8 cellular contexts compared by ENCODE assay signal in the genomic region with DNA sequence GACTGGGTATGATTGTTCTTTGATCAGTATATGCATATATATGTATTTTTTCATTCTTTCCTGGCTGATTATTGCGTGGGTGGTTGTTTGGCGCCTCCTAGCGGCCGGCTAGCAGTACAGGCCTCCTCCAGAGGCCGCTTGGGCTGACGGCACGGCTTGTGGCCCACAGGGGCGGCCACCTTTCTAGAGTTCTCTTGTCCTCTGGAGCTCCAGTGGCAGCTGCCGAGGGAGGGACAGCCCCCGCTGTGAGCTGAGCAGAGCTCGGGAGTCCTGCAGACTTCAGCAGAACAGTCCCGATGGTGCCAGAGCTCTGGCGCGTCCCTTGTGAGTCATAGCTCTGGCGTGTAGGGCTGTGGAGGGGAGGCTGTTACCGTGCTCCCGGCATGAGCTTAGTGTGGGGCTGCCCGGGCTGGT. TPM values are rescaled to one million over a fixed set of nuclear protein-coding genes. Genes with fewer than 3 reads are reported as not detected.
DNase-seq lines count a peak whose midpoint lies in the region; ATAC-seq and TF ChIP-seq lines count a peak whose summit lies in the region.

No MANE protein-coding gene starts in this region.

- H3K27me3 Mint-ChIP-seq in CD4-positive, CD25-positive, alpha-beta regulatory T cell: no peaks in the 10 kb centered on the region
- H3K27me3 Mint-ChIP-seq in activated CD8-positive, alpha-beta T cell treated with anti-CD3 and anti-CD28 coated beads, Interleukin-2, amount 10 ng/mL, durations not matched to agents 7 days and 5 days (ENCODE audit: low read depth): no peaks in the 10 kb centered on the region

- no CpG with 5 or more reads among the region's 18 CpGs for WGBS in neuronal stem cell (ENCODE audit: extremely low coverage in 2 of 2, insufficient read length in 2 of 2, insufficient replicate concordance in 1 of 2), 2 donors
- WGBS in suprapubic skin: 51% methylated on average over 13 of the region's 18 CpGs

- H4K8ac ChIP-seq in neuronal stem cell (ENCODE audit: low read depth, low read length): no peak overlapping the region

- TF ChIP-seq CTCF in epithelial cell of proximal tubule (conservative IDR thresholded peaks at IDR 0.05; ENCODE audit: low read depth, low read length): peak; percentile 33
- TF ChIP-seq CTCF in suprapubic skin (IDR thresholded peaks at IDR 0.05): peak; percentile 21 to 50

- H2BK12ac ChIP-seq in neuronal stem cell (ENCODE audit: low read length): no peak overlapping the region

- peak overlapping the region in 1 of 3 donors; percentile 51 for H3K27ac Mint-ChIP-seq in CD4-positive, CD25-positive, alpha-beta regulatory T cell
- no peak overlapping the region for H3K27ac Mint-ChIP-seq in activated CD8-positive, alpha-beta T cell treated with anti-CD3 and anti-CD28 coated beads, Interleukin-2, amount 10 ng/mL, durations not matched to agents 7 days and 5 days

- no peaks in the 10 kb centered on the region for H3K4me1 ChIP-seq in CD4-positive, CD25-positive, alpha-beta regulatory T cell (ENCODE audit: control insufficient read depth, insufficient read depth, low read length, poor library complexity, severe bottlenecking)
- H3K4me1 ChIP-seq in neuronal stem cell (ENCODE audit: control insufficient read depth in 2 of 2, insufficient read depth in 1 of 2, low read depth in 1 of 2, low read length in 2 of 2): no peaks in the 10 kb centered on the region
- H3K4me1 ChIP-seq in suprapubic skin: no peaks in the 10 kb centered on the region

- POLR2A ChIA-PET in activated CD8-positive, alpha-beta T cell treated with anti-CD3 and anti-CD28 coated beads, Interleukin-2, amount 10 ng/mL, durations not matched to agents 7 days and 5 days (lab: Charles Lee): interaction anchor here (0.9 kb wide), 1 partner anchor 295 kb away, joined by 3 read pairs; no protein-coding TSS in a partner anchor

- no peaks in the 10 kb centered on the region for H3K36me3 ChIP-seq in CD4-positive, CD25-positive, alpha-beta regulatory T cell (ENCODE audit: control insufficient read depth, insufficient read depth, low read length)
- H3K36me3 ChIP-seq in neuronal stem cell (replicated peaks in 1 of 2; ENCODE audit: control insufficient read depth in 2 of 2, insufficient read depth in 2 of 2, low read length in 2 of 2) (peaks cover 0 to 3% of the 10 kb centered on the region in 2 donors), suprapubic skin (no peaks in the 10 kb centered on the region)

- no peak overlapping the region for H3K9ac ChIP-seq in neuronal stem cell (ENCODE audit: low read depth, low read length, poor library complexity)

- no peak overlapping the region for H3K18ac ChIP-seq in neuronal stem cell (ENCODE audit: low read length)

- H2BK15ac ChIP-seq in neuronal stem cell (ENCODE audit: low read length): no peak overlapping the region

- peak; percentile 38 to 73 (median 58) for DNase-seq in CD4-positive, CD25-positive, alpha-beta regulatory T cell
- DNase-seq in NCI-H1048 (lab: John Stamatoyannopoulos, UW) (peak; percentile 26), epithelial cell of proximal tubule (ENCODE audit: low read depth) (no peak), neuronal stem cell (ENCODE audit: low spot score) (no peak), suprapubic skin (ENCODE audit: low spot score in 2 of 2) (no peak)
- peak; percentile 68 for DNase-seq in activated CD8-positive, alpha-beta T cell treated with anti-CD3 and anti-CD28 coated beads, Interleukin-2, amount 10 ng/mL, durations not matched to agents 7 days and 5 days

- no peak overlapping the region for H3K27ac ChIP-seq in CD4-positive, CD25-positive, alpha-beta regulatory T cell (ENCODE audit: insufficient read depth, low read length, poor library complexity, severe bottlenecking)
- no peak overlapping the region for H3K27ac ChIP-seq in neuronal stem cell (replicated peaks; ENCODE audit: low read length)
- no peak overlapping the region for H3K27ac ChIP-seq in suprapubic skin

- H3K4ac ChIP-seq in neuronal stem cell (ENCODE audit: low read length): no peak overlapping the region

- no peaks in the 10 kb centered on the region for H3K27me3 ChIP-seq in CD4-positive, CD25-positive, alpha-beta regulatory T cell (ENCODE audit: control insufficient read depth, insufficient read depth, low read length)
- no peaks in the 10 kb centered on the region for H3K27me3 ChIP-seq in neuronal stem cell (ENCODE audit: control insufficient read depth in 3 of 3, insufficient read depth in 3 of 3, low read depth in 1 of 3, low read length in 3 of 3)
- no peaks in the 10 kb centered on the region for H3K27me3 ChIP-seq in suprapubic skin

- no peak overlapping the region for H3K4me2 ChIP-seq in neuronal stem cell (ENCODE audit: insufficient read depth, low read length, poor library complexity, severe bottlenecking)

- no peaks in the 10 kb centered on the region for H3K9me3 ChIP-seq in CD4-positive, CD25-positive, alpha-beta regulatory T cell (ENCODE audit: control insufficient read depth in 2 of 2, low read length in 2 of 2)
- H3K9me3 ChIP-seq in neuronal stem cell (replicated peaks in 1 of 2; ENCODE audit: control insufficient read depth in 2 of 2, insufficient read depth in 1 of 2, low read depth in 1 of 2, low read length in 2 of 2): peaks cover 13 to 25% of the 10 kb centered on the region in 2 donors
- H3K9me3 ChIP-seq in suprapubic skin: no peaks in the 10 kb centered on the region

- no peaks in the 10 kb centered on the region for H3K36me3 Mint-ChIP-seq in CD4-positive, CD25-positive, alpha-beta regulatory T cell
- peaks cover 24% of the 10 kb centered on the region for H3K36me3 Mint-ChIP-seq in activated CD8-positive, alpha-beta T cell treated with anti-CD3 and anti-CD28 coated beads, Interleukin-2, amount 10 ng/mL, durations not matched to agents 7 days and 5 days (ENCODE audit: low read depth)

- no peak overlapping the region for H2BK5ac ChIP-seq in neuronal stem cell (ENCODE audit: low read length)

- CTCF ChIA-PET in activated CD8-positive, alpha-beta T cell treated with anti-CD3 and anti-CD28 coated beads, Interleukin-2, amount 10 ng/mL, durations not matched to agents 7 days and 5 days (lab: Charles Lee): interaction anchor here (1.1 to 2.0 kb wide), 5 partner anchors 23 to 295 kb away, joined by 3 to 12 read pairs (median 3); a partner anchor contains a TSS

- no peak overlapping the region for H3K14ac ChIP-seq in neuronal stem cell (ENCODE audit: low read length)

- no peak for TF ChIP-seq POLR2A in suprapubic skin (IDR thresholded peaks at IDR 0.05)

- peak; percentile 52 to 66 for ATAC-seq in CD4-positive, CD25-positive, alpha-beta regulatory T cell (ENCODE audit: low read depth in 2 of 2)
- peak; percentile 74 for ATAC-seq in activated CD8-positive, alpha-beta T cell treated with anti-CD3 and anti-CD28 coated beads, Interleukin-2, amount 10 ng/mL, durations not matched to agents 7 days and 5 days
- ATAC-seq in GM21786 (IDR thresholded peaks at IDR 0.05; ENCODE audit: unreplicated experiment) (no peak), GM18511 (IDR thresholded peaks at IDR 0.05; ENCODE audit: unreplicated experiment) (no peak)

- peak overlapping the region; percentile 8 for H2AK5ac ChIP-seq in neuronal stem cell (ENCODE audit: low read depth, low read length)

- H3K23ac ChIP-seq in neuronal stem cell (ENCODE audit: low read depth, low read length, poor library complexity): no peak overlapping the region

- no peaks in the 10 kb centered on the region for H3K79me1 ChIP-seq in neuronal stem cell (ENCODE audit: low read depth, low read length)

- H3K9me3 Mint-ChIP-seq in CD4-positive, CD25-positive, alpha-beta regulatory T cell: peaks cover 0 to 8% (median 0%) of the 10 kb centered on the region in 7 donors
- peaks cover 3% of the 10 kb centered on the region for H3K9me3 Mint-ChIP-seq in activated CD8-positive, alpha-beta T cell treated with anti-CD3 and anti-CD28 coated beads, Interleukin-2, amount 10 ng/mL, durations not matched to agents 7 days and 5 days (ENCODE audit: insufficient read depth)

- H3K4me1 Mint-ChIP-seq in CD4-positive, CD25-positive, alpha-beta regulatory T cell: peaks cover 0 to 5% (median 2%) of the 10 kb centered on the region in 4 donors
- H3K4me1 Mint-ChIP-seq in activated CD8-positive, alpha-beta T cell treated with anti-CD3 and anti-CD28 coated beads, Interleukin-2, amount 10 ng/mL, durations not matched to agents 7 days and 5 days (ENCODE audit: low read depth): peaks cover 2% of the 10 kb centered on the region

- no peak overlapping the region for H4K91ac ChIP-seq in neuronal stem cell (ENCODE audit: low read depth, low read length, poor library complexity)

- no peak overlapping the region for H2AFZ ChIP-seq in neuronal stem cell (ENCODE audit: low read length)

- H3K4me3 Mint-ChIP-seq in CD4-positive, CD25-positive, alpha-beta regulatory T cell: peak overlapping the region in 1 of 4 donors; percentile 39
- H3K4me3 Mint-ChIP-seq in activated CD8-positive, alpha-beta T cell treated with anti-CD3 and anti-CD28 coated beads, Interleukin-2, amount 10 ng/mL, durations not matched to agents 7 days and 5 days: no peak overlapping the region

- no peak overlapping the region for H3K4me3 ChIP-seq in CD4-positive, CD25-positive, alpha-beta regulatory T cell (ENCODE audit: low read depth, low read length)
- H3K4me3 ChIP-seq in epithelial cell of proximal tubule (ENCODE audit: low read depth, low read length) (no peak overlapping the region), neuronal stem cell (ENCODE audit: low read length in 2 of 2) (no peak overlapping the region), suprapubic skin (no peak overlapping the region)

- TF ChIP-seq EP300 in suprapubic skin (IDR thresholded peaks at IDR 0.05): no peak

- no peak overlapping the region for H2BK120ac ChIP-seq in neuronal stem cell (ENCODE audit: low read depth, low read length)

RNA-seq across cellular contexts. Expression of a gene that starts 22.5 kb away (rescaled TPM):
- total RNA-seq in CD4-positive, CD25-positive, alpha-beta regulatory T cell: 14.7 TPM
- polyA plus RNA-seq in CD4-positive, CD25-positive, alpha-beta regulatory T cell: 10 to 100 TPM; 14.4 to 29.6 (median 22.3) TPM
- total RNA-seq in activated CD8-positive, alpha-beta T cell treated with anti-CD3 and anti-CD28 coated beads, Interleukin-2, amount 10 ng/mL, durations not matched to agents 7 days and 5 days: 10 to 100 TPM; 13.0 to 14.0 TPM
- total RNA-seq in epithelial cell of proximal tubule: 3.5 and 17.1 TPM in 2 replicates
- 16.4 TPM for polyA plus RNA-seq in neuronal stem cell (2013, experiment 1 of 2)
- 17.1 TPM for polyA plus RNA-seq in neuronal stem cell (2013, experiment 2 of 2)
- total RNA-seq in suprapubic skin: 10 to 100 TPM in 3 of 4 donors, 1 to 10 TPM in 1; 7.6 to 29.9 (median 14.0) TPM

Comparison
In these comparisons a context has a peak if more than half of its experiments do, and no peak if none do; other contexts are left out.
1. ATAC-seq: peak in CD4-positive, CD25-positive, alpha-beta regulatory T cell (2 of 2) and activated CD8-positive, alpha-beta T cell treated with anti-CD3 and anti-CD28 coated beads, Interleukin-2, amount 10 ng/mL, durations not matched to agents 7 days and 5 days (single experiment); none in GM21786 (single experiment) and GM18511 (single experiment).
2. DNase-seq: peak in CD4-positive, CD25-positive, alpha-beta regulatory T cell (3 of 3), NCI-H1048 (single experiment) and activated CD8-positive, alpha-beta T cell treated with anti-CD3 and anti-CD28 coated beads, Interleukin-2, amount 10 ng/mL, durations not matched to agents 7 days and 5 days (single experiment); none in epithelial cell of proximal tubule (single experiment), neuronal stem cell (single experiment) and suprapubic skin (0 of 2).